8 cellular contexts compared by ENCODE assay signal in genomic region chr4:121696140-121696640, GRCh38. TPM values are rescaled to one million over a fixed set of nuclear protein-coding genes. Genes with fewer than 3 reads are reported as not detected.
DNase-seq lines count a peak whose midpoint lies in the region; ATAC-seq, FAIRE-seq and TF ChIP-seq lines count a peak whose summit lies in the region.

No MANE protein-coding gene starts in this region.

- H3K36me3 ChIP-seq in adrenal gland (replicated peaks in 1 of 2): no peaks in the 10 kb centered on the region
- H3K36me3 ChIP-seq in left ventricle myocardium inferior: no peaks in the 10 kb centered on the region

- H3K9me3 ChIP-seq in adrenal gland (replicated peaks in 1 of 3): no peaks in the 10 kb centered on the region
- no peaks in the 10 kb centered on the region for H3K9me3 ChIP-seq in left ventricle myocardium inferior (replicated peaks)

- no peak for FAIRE-seq in D721Med (lab: Jason Lieb, UNC)

- 0 to 1% (median 0%) methylated on average over 28 of the region's 28 CpGs for whole genome bisulfite sequencing in adrenal gland, 4 donors

- intact Hi-C loops in adrenal gland (cut with DNase I): no loop called here
- intact Hi-C loops in left ventricle myocardium inferior (cut with micrococcal nuclease): no loop called here
- intact Hi-C loops in posterior cingulate gyrus (cut with DNase I): loop anchor here (2.0 kb wide), 1 partner anchor 31 kb away; no protein-coding TSS in a partner anchor

- TF ChIP-seq CTCF in adrenal gland (IDR thresholded peaks at IDR 0.05): peak in 4 of 6 experiments; percentile 21 to 59 (median 32)
- TF ChIP-seq CTCF in left ventricle myocardium inferior (IDR thresholded peaks at IDR 0.05; ENCODE audit: borderline replicate concordance): peak; percentile 54
- TF ChIP-seq CTCF in D721Med (IDR thresholded peaks at IDR 0.05; ENCODE audit: insufficient read depth, missing control alignments): no peak

- H3K4me1 ChIP-seq in adrenal gland (replicated peaks in 1 of 2): peaks cover 35 to 52% of the 10 kb centered on the region in 2 donors
- peaks cover 64% of the 10 kb centered on the region for H3K4me1 ChIP-seq in left ventricle myocardium inferior

- DNase-seq in A172 (ENCODE audit: low spot score) (peak; percentile 68), SW480 (ENCODE audit: low spot score) (peak; percentile 32), adrenal gland (peak; percentile 78 to 93 (median 88)), left ventricle myocardium inferior (peak; percentile 80), posterior cingulate gyrus (peak; percentile 33 to 95 (median 70)), D721Med (ENCODE audit: insufficient read length, low spot score) (no peak)

- TF ChIP-seq POLR2A in adrenal gland (IDR thresholded peaks at IDR 0.05): peak; percentile 44 to 67

- H3K27ac ChIP-seq in adrenal gland: peak overlapping the region; percentile 93 to 99 (median 99)
- H3K27ac ChIP-seq in left ventricle myocardium inferior (replicated peaks): peak overlapping the region; percentile 92

- H3K4me3 ChIP-seq in adrenal gland (peak overlapping the region; percentile 70 to 97 (median 92)), left ventricle myocardium inferior (peak overlapping the region; percentile 82)

- no peaks in the 10 kb centered on the region for H3K27me3 ChIP-seq in adrenal gland
- no peaks in the 10 kb centered on the region for H3K27me3 ChIP-seq in left ventricle myocardium inferior (ENCODE audit: low read depth)

- ATAC-seq in GM18907 (IDR thresholded peaks at IDR 0.05; ENCODE audit: unreplicated experiment) (peak; percentile 33), HG03439 (IDR thresholded peaks at IDR 0.05; ENCODE audit: unreplicated experiment) (peak; percentile 31)

RNA-seq across cellular contexts. Expression of gene ANXA5, which starts 0.6 kb away (rescaled TPM):
- total RNA-seq in A172 (2014; rRNA removed; shearing (Covaris generic)): 936 and 953 TPM in 2 replicates
- 100 to 1,000 TPM; 287 to 654 (median 401) TPM for total RNA-seq in adrenal gland
- polyA plus RNA-seq in adrenal gland: 100 to 1,000 TPM; 209 to 648 (median 470) TPM
- 99.7 TPM for total RNA-seq in left ventricle myocardium inferior
